Comparison of ENCODE assay signal across 1 cellular context in genomic region chr10:70588852-70589570, GRCh38.
A peak's percentile ranks its signal among the peaks of the same experiment; 100 is the strongest.
TF ChIP-seq lines count a peak whose summit lies in the region.

No MANE protein-coding gene starts in this region.

TF ChIP-seq in K562, 482 proteins besides CTCF, POLR2A, EP300 and RAD21 (continued from another document and continues in another):
- TF ChIP-seq PBX2 (CRISPR knock-in tag; IDR thresholded peaks at IDR 0.05; ENCODE audit: low read depth), result no peak
- peak; percentile 62 for TF ChIP-seq PBX2 (tag; conservative IDR thresholded peaks at IDR 0.05; ENCODE audit: low read depth)
- TF ChIP-seq ZFX (CRISPR knock-in tag; IDR thresholded peaks at IDR 0.05), result no peak
- no peak for TF ChIP-seq KAT2B (IDR thresholded peaks at IDR 0.05; ENCODE audit: low read depth, low read length)
- TF ChIP-seq CREB1 (IDR thresholded peaks at IDR 0.05), result no peak
- 0 out of 2 replicates have a peak, but pooled peaks have one; percentile 32 for TF ChIP-seq CREB1 (CRISPR knock-in tag; IDR thresholded peaks at IDR 0.05)
- no peak for TF ChIP-seq ZNF740 (CRISPR knock-in tag; IDR thresholded peaks at IDR 0.05)
- no peak for TF ChIP-seq ZNF740 (tag; IDR thresholded peaks at IDR 0.05)
- no peak for TF ChIP-seq POLR2G (IDR thresholded peaks at IDR 0.05; ENCODE audit: low read depth, low read length)
- peak; percentile 61 for TF ChIP-seq GABPB1 (CRISPR knock-in tag; IDR thresholded peaks at IDR 0.05)
- TF ChIP-seq HNRNPH1 (optimal IDR thresholded peaks at IDR 0.05; ENCODE audit: low read depth, low read length), result no peak
- TF ChIP-seq MCM5 (IDR thresholded peaks at IDR 0.05; ENCODE audit: low read depth), result no peak
- no peak for TF ChIP-seq TRIM24 (IDR thresholded peaks at IDR 0.05)
- TF ChIP-seq SREBF1 (IDR thresholded peaks at IDR 0.05; ENCODE audit: borderline replicate concordance, low read depth, low read length), result no peak
- no peak for TF ChIP-seq KDM2B (CRISPR knock-in tag; IDR thresholded peaks at IDR 0.05)
- TF ChIP-seq CREBBP (IDR thresholded peaks at IDR 0.05; ENCODE audit: low read depth, low read length), result no peak
- no peak for TF ChIP-seq ZNF583 (CRISPR knock-in tag; IDR thresholded peaks at IDR 0.05)
- TF ChIP-seq E2F8 (IDR thresholded peaks at IDR 0.05; ENCODE audit: low read depth, partially characterized antibody), result no peak
- TF ChIP-seq ZNF639 (CRISPR knock-in tag; conservative IDR thresholded peaks at IDR 0.05 in 1 of 2, IDR thresholded peaks at IDR 0.05 in 1 of 2), result 0 out of 4 replicates have a peak, but pooled peaks of 1 of the 2 experiments have one; percentile 15
- no peak for TF ChIP-seq AFF1 (IDR thresholded peaks at IDR 0.05; ENCODE audit: low read depth in 1 of 2, partially characterized antibody in 2 of 2)
- TF ChIP-seq SIX5 (IDR thresholded peaks at IDR 0.05; ENCODE audit: borderline replicate concordance in 1 of 2, insufficient read depth in 1 of 2, low read depth in 1 of 2, low read length in 2 of 2), result no peak
- no peak for TF ChIP-seq FOXA3 (CRISPR knock-in tag; conservative IDR thresholded peaks at IDR 0.05 in 1 of 2, IDR thresholded peaks at IDR 0.05 in 1 of 2)
- TF ChIP-seq TAF7 (tag; IDR thresholded peaks at IDR 0.05), result no peak
- TF ChIP-seq ZNF347 (CRISPR knock-in tag; IDR thresholded peaks at IDR 0.05; ENCODE audit: low read depth), result no peak
- TF ChIP-seq PCBP2 (IDR thresholded peaks at IDR 0.05; ENCODE audit: low read depth, low read length, poor library complexity, severe bottlenecking), result no peak
- no peak for TF ChIP-seq RHOXF2B (CRISPR knock-in tag; conservative IDR thresholded peaks at IDR 0.05)
- TF ChIP-seq KAT7 (CRISPR knock-in tag; IDR thresholded peaks at IDR 0.05; ENCODE audit: borderline replicate concordance), result 0 out of 2 replicates have a peak, but pooled peaks have one; percentile 46
- peak; percentile 63; the same call in 1 of the 2 replicates for TF ChIP-seq ZBTB33 (CRISPR knock-in tag; IDR thresholded peaks at IDR 0.05)
- no peak for TF ChIP-seq E2F4 (CRISPR knock-in tag; IDR thresholded peaks at IDR 0.05; ENCODE audit: low read depth)
- 0 out of 2 replicates have a peak, but pooled peaks have one; percentile 54 for TF ChIP-seq ZBTB49 (CRISPR knock-in tag; IDR thresholded peaks at IDR 0.05; ENCODE audit: borderline replicate concordance)
- no peak for TF ChIP-seq HOMEZ (CRISPR knock-in tag; IDR thresholded peaks at IDR 0.05)
- no peak for TF ChIP-seq XRCC3 (IDR thresholded peaks at IDR 0.05)
- no peak for TF ChIP-seq DMBX1 (CRISPR knock-in tag; IDR thresholded peaks at IDR 0.05; ENCODE audit: borderline replicate concordance)
- TF ChIP-seq JUND (IDR thresholded peaks at IDR 0.05; ENCODE audit: borderline replicate concordance, low read depth, low read length), result no peak
- TF ChIP-seq JUND (tag; IDR thresholded peaks at IDR 0.05; ENCODE audit: borderline replicate concordance, low read depth, low read length), result peak; percentile 31; the same call in 1 of the 3 replicates
- TF ChIP-seq MBD2 (IDR thresholded peaks at IDR 0.05; ENCODE audit: borderline replicate concordance, low read depth), result no peak
- TF ChIP-seq ZNF449 (CRISPR knock-in tag; IDR thresholded peaks at IDR 0.05), result peak; percentile 14; the same call in 1 of the 2 replicates
- no peak for TF ChIP-seq HSF4 (CRISPR knock-in tag; IDR thresholded peaks at IDR 0.05; ENCODE audit: borderline replicate concordance)
- TF ChIP-seq ZNF143 (CRISPR knock-in tag; IDR thresholded peaks at IDR 0.05), result no peak
- no peak for TF ChIP-seq RBBP5 (IDR thresholded peaks at IDR 0.05; ENCODE audit: borderline replicate concordance, insufficient read depth, low read length, poor library complexity, severe bottlenecking)
